1 cellular context compared by ENCODE assay signal in genomic region chr1:66022904-66023620, GRCh38.
TF ChIP-seq lines count a peak whose summit lies in the region.

No MANE protein-coding gene starts in this region.

TF ChIP-seq in GM23338, 12 proteins besides CTCF, POLR2A, EP300 and RAD21 (continued from another document):
- TF ChIP-seq, protein P1, sequence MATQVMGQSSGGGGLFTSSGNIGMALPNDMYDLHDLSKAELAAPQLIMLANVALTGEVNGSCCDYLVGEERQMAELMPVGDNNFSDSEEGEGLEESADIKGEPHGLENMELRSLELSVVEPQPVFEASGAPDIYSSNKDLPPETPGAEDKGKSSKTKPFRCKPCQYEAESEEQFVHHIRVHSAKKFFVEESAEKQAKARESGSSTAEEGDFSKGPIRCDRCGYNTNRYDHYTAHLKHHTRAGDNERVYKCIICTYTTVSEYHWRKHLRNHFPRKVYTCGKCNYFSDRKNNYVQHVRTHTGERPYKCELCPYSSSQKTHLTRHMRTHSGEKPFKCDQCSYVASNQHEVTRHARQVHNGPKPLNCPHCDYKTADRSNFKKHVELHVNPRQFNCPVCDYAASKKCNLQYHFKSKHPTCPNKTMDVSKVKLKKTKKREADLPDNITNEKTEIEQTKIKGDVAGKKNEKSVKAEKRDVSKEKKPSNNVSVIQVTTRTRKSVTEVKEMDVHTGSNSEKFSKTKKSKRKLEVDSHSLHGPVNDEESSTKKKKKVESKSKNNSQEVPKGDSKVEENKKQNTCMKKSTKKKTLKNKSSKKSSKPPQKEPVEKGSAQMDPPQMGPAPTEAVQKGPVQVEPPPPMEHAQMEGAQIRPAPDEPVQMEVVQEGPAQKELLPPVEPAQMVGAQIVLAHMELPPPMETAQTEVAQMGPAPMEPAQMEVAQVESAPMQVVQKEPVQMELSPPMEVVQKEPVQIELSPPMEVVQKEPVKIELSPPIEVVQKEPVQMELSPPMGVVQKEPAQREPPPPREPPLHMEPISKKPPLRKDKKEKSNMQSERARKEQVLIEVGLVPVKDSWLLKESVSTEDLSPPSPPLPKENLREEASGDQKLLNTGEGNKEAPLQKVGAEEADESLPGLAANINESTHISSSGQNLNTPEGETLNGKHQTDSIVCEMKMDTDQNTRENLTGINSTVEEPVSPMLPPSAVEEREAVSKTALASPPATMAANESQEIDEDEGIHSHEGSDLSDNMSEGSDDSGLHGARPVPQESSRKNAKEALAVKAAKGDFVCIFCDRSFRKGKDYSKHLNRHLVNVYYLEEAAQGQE (IDR thresholded peaks at IDR 0.05; ENCODE audit: unreplicated experiment), result peak; percentile 81
TF ChIP-seq in GM23338: peak in this region for 1.
